1 cellular context compared by ENCODE assay signal in the genomic region with DNA sequence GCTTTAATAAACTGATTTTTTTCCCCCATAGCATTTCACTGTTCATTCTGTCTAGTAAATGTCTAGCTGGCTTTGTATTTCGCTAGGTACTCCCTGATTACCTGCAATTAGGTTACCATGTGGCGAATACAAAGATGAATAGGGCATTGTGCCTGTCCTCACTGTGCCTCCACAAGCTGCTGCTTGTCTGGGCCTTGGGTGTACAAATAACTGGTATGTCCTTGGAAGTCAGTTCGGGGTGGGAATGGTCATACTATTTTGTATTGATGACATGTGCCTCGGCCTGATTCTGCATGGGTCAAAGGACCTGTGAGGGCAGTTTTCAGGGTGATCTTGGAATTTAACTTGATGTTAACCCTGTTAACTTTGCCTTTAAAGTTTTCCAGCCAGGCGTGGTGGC.
A peak's percentile ranks its signal among the peaks of the same experiment; 100 is the strongest.
TF ChIP-seq lines count a peak whose summit lies in the region.

No MANE protein-coding gene starts in this region.

TF ChIP-seq in GM12878, 131 proteins besides CTCF, POLR2A, EP300 and RAD21:
- TF ChIP-seq POLR2AphosphoS5 (IDR thresholded peaks at IDR 0.05; ENCODE audit: low read length) (0 out of 2 replicates have a peak, but pooled peaks have one; percentile 6), FOXM1 (IDR thresholded peaks at IDR 0.05; ENCODE audit: low read depth, low read length) (no peak), SUPT20H (IDR thresholded peaks at IDR 0.05; ENCODE audit: borderline replicate concordance, control insufficient read depth, low read depth, low read length) (no peak)
TF ChIP-seq in GM12878: peak in this region for 1.
